In the genomic region with DNA sequence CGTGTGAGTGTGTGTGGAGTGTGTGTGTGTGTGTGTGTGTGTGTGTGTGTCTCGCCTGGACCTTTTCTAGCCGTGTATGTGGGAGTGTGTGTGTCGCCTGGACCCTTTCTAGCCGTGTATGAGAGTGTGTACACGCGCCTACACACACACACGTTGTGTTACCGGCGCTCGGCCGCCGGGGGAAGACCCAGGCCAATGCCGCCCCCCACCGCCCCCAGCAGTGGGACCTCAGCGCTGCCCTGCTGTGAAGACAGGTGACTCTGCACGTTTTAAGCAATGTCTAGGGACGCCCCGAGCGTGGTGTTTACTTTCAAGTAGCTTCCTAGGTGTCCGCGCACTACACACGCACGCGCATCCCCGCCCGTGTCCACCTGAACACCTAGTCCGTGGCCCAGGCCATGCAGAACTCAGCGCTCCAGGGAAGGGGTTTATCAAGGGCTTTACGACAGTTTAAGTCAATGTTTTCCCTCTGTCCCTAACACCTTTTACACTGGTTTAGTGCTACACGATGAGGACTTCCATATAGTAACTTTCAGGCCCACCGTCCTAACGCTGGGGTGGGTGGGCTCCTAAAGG, we compare ENCODE assay signal across 1 cellular context.
TF ChIP-seq lines count a peak whose summit lies in the region.

No MANE protein-coding gene starts in this region.

TF ChIP-seq in HepG2, 621 proteins besides CTCF, POLR2A, EP300 and RAD21 (continued from another document and continues in another):
- TF ChIP-seq ZNF788 (CRISPR knock-in tag; IDR thresholded peaks at IDR 0.05; ENCODE audit: borderline replicate concordance) (peak; percentile 33; the same call in 1 of the 2 replicates), NFIB (CRISPR knock-in tag; IDR thresholded peaks at IDR 0.05; ENCODE audit: borderline replicate concordance) (no peak), ZNF564 (CRISPR knock-in tag; IDR thresholded peaks at IDR 0.05) (peak; percentile 52; the same call in 1 of the 2 replicates), YEATS4 (CRISPR knock-in tag; IDR thresholded peaks at IDR 0.05; ENCODE audit: borderline replicate concordance) (peak; percentile 56; the same call in 1 of the 2 replicates), ZNF883 (CRISPR knock-in tag; IDR thresholded peaks at IDR 0.05; ENCODE audit: not compliant biosample characterization) (peak; percentile 63), PITX1 (CRISPR knock-in tag; IDR thresholded peaks at IDR 0.05) (peak; percentile 36; the same call in 1 of the 2 replicates), ZNF704 (CRISPR knock-in tag; IDR thresholded peaks at IDR 0.05; ENCODE audit: borderline replicate concordance) (0 out of 2 replicates have a peak, but pooled peaks have one; percentile 22), ZNF260 (CRISPR knock-in tag; IDR thresholded peaks at IDR 0.05; ENCODE audit: borderline replicate concordance, low read depth) (no peak), ATF5 (CRISPR knock-in tag; IDR thresholded peaks at IDR 0.05; ENCODE audit: low read depth) (no peak), MAZ (IDR thresholded peaks at IDR 0.05; ENCODE audit: borderline replicate concordance, low read depth, low read length) (no peak), MAZ (CRISPR knock-in tag; IDR thresholded peaks at IDR 0.05; ENCODE audit: low read depth) (0 out of 2 replicates have a peak, but pooled peaks have one; percentile 22), FOXA3 (CRISPR knock-in tag; IDR thresholded peaks at IDR 0.05) (0 out of 2 replicates have a peak, but pooled peaks have one; percentile 16), NFKB2 (CRISPR knock-in tag; IDR thresholded peaks at IDR 0.05; ENCODE audit: borderline replicate concordance) (peak; percentile 51; the same call in 1 of the 2 replicates), ZNF512B (CRISPR knock-in tag; IDR thresholded peaks at IDR 0.05; ENCODE audit: borderline replicate concordance) (0 out of 2 replicates have a peak, but pooled peaks have one; percentile 26), TBL1XR1 (IDR thresholded peaks at IDR 0.05; ENCODE audit: borderline replicate concordance, low read length, partially characterized antibody) (no peak), ATF7-NPFF (CRISPR knock-in tag; IDR thresholded peaks at IDR 0.05; ENCODE audit: low read depth) (peak; percentile 47; the same call in 1 of the 2 replicates), ZBTB14 (CRISPR knock-in tag; IDR thresholded peaks at IDR 0.05) (peak; percentile 72), ZNF574 (CRISPR knock-in tag; IDR thresholded peaks at IDR 0.05) (peak; percentile 12; the same call in 1 of the 2 replicates), ARNTL (CRISPR knock-in tag; IDR thresholded peaks at IDR 0.05) (peak; percentile 19; the same call in 1 of the 2 replicates), ZZZ3 (CRISPR knock-in tag; IDR thresholded peaks at IDR 0.05; ENCODE audit: borderline replicate concordance) (no peak), CCDC6 (CRISPR knock-in tag; IDR thresholded peaks at IDR 0.05) (0 out of 2 replicates have a peak, but pooled peaks have one; percentile 31), ZKSCAN1 (IDR thresholded peaks at IDR 0.05; ENCODE audit: low read length) (no peak), XRCC5 (optimal IDR thresholded peaks at IDR 0.05; ENCODE audit: low read length) (no peak), ZNF614 (CRISPR knock-in tag; IDR thresholded peaks at IDR 0.05; ENCODE audit: borderline replicate concordance) (no peak), ZFP90 (CRISPR knock-in tag; IDR thresholded peaks at IDR 0.05; ENCODE audit: borderline replicate concordance) (no peak), FOXO1 (CRISPR knock-in tag; IDR thresholded peaks at IDR 0.05) (no peak), THAP11 (CRISPR knock-in tag; IDR thresholded peaks at IDR 0.05) (no peak), ZFX (CRISPR knock-in tag; IDR thresholded peaks at IDR 0.05; ENCODE audit: low read depth) (peak; percentile 73), ZNF576 (CRISPR knock-in tag; IDR thresholded peaks at IDR 0.05) (no peak), ZNF225 (CRISPR knock-in tag; IDR thresholded peaks at IDR 0.05) (0 out of 2 replicates have a peak, but pooled peaks have one; percentile 25), ZBTB7B (CRISPR knock-in tag; IDR thresholded peaks at IDR 0.05) (peak; percentile 42; the same call in 1 of the 2 replicates), ZBTB38 (CRISPR knock-in tag; IDR thresholded peaks at IDR 0.05) (peak; percentile 38; the same call in 1 of the 2 replicates), ZNF781 (CRISPR knock-in tag; IDR thresholded peaks at IDR 0.05; ENCODE audit: borderline replicate concordance, not compliant biosample characterization) (peak; percentile 46), GFI1 (CRISPR knock-in tag; IDR thresholded peaks at IDR 0.05; ENCODE audit: borderline replicate concordance) (0 out of 2 replicates have a peak, but pooled peaks have one; percentile 15), GABPB1 (CRISPR knock-in tag; IDR thresholded peaks at IDR 0.05) (peak; percentile 28; the same call in 1 of the 2 replicates), PRPF4 (IDR thresholded peaks at IDR 0.05; ENCODE audit: low read depth, low read length, poor library complexity, severe bottlenecking) (no peak)
- TF ChIP-seq, protein P1, sequence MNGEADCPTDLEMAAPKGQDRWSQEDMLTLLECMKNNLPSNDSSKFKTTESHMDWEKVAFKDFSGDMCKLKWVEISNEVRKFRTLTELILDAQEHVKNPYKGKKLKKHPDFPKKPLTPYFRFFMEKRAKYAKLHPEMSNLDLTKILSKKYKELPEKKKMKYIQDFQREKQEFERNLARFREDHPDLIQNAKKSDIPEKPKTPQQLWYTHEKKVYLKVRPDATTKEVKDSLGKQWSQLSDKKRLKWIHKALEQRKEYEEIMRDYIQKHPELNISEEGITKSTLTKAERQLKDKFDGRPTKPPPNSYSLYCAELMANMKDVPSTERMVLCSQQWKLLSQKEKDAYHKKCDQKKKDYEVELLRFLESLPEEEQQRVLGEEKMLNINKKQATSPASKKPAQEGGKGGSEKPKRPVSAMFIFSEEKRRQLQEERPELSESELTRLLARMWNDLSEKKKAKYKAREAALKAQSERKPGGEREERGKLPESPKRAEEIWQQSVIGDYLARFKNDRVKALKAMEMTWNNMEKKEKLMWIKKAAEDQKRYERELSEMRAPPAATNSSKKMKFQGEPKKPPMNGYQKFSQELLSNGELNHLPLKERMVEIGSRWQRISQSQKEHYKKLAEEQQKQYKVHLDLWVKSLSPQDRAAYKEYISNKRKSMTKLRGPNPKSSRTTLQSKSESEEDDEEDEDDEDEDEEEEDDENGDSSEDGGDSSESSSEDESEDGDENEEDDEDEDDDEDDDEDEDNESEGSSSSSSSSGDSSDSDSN (CRISPR knock-in tag; IDR thresholded peaks at IDR 0.05) = peak; percentile 48; the same call in 1 of the 2 replicates
- TF ChIP-seq, protein P2, sequence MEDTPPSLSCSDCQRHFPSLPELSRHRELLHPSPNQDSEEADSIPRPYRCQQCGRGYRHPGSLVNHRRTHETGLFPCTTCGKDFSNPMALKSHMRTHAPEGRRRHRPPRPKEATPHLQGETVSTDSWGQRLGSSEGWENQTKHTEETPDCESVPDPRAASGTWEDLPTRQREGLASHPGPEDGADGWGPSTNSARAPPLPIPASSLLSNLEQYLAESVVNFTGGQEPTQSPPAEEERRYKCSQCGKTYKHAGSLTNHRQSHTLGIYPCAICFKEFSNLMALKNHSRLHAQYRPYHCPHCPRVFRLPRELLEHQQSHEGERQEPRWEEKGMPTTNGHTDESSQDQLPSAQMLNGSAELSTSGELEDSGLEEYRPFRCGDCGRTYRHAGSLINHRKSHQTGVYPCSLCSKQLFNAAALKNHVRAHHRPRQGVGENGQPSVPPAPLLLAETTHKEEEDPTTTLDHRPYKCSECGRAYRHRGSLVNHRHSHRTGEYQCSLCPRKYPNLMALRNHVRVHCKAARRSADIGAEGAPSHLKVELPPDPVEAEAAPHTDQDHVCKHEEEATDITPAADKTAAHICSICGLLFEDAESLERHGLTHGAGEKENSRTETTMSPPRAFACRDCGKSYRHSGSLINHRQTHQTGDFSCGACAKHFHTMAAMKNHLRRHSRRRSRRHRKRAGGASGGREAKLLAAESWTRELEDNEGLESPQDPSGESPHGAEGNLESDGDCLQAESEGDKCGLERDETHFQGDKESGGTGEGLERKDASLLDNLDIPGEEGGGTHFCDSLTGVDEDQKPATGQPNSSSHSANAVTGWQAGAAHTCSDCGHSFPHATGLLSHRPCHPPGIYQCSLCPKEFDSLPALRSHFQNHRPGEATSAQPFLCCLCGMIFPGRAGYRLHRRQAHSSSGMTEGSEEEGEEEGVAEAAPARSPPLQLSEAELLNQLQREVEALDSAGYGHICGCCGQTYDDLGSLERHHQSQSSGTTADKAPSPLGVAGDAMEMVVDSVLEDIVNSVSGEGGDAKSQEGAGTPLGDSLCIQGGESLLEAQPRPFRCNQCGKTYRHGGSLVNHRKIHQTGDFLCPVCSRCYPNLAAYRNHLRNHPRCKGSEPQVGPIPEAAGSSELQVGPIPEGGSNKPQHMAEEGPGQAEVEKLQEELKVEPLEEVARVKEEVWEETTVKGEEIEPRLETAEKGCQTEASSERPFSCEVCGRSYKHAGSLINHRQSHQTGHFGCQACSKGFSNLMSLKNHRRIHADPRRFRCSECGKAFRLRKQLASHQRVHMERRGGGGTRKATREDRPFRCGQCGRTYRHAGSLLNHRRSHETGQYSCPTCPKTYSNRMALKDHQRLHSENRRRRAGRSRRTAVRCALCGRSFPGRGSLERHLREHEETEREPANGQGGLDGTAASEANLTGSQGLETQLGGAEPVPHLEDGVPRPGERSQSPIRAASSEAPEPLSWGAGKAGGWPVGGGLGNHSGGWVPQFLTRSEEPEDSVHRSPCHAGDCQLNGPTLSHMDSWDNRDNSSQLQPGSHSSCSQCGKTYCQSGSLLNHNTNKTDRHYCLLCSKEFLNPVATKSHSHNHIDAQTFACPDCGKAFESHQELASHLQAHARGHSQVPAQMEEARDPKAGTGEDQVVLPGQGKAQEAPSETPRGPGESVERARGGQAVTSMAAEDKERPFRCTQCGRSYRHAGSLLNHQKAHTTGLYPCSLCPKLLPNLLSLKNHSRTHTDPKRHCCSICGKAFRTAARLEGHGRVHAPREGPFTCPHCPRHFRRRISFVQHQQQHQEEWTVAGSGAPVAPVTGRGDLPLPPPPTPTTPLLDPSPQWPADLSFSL (CRISPR knock-in tag; IDR thresholded peaks at IDR 0.05) = peak; percentile 94
